In the genomic region with DNA sequence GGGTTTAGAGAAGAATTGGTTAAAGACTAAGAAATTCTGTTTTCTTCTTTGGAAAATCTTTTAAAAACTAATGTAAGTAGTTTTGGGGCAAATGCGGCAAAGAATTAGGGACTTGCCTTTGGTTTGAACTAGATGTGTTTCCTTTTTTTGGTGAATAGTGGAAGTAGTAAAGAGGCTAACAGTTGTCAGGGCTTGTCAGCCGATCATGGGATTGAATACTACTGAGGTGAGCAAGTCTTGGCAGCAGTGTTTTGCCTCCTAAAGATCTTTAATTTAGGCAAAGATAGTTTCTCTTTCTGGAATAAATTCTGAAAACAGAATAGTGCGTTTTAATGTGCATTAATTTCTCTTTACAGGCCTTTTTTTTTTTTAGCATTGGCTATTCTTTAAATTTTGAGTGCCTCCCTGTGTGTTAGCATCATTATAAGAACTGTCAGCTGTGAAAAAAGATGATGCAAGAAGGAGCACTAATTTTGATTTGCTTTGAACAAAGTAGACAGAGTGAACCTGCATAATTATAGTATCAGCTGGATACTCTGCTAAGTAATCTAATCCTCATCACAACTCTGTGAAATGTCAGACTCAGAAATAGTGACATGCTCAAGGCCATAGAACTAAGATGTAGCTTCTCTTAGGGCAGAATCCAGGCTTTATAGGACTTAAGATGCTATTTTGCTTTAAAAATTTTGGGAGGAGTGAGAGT, we compare ENCODE assay signal across 13 cellular contexts. TPM values are rescaled to one million over a fixed set of nuclear protein-coding genes. Genes with fewer than 3 reads are reported as not detected.
A peak's percentile ranks its signal among the peaks of the same experiment; 100 is the strongest.
DNase-seq lines count a peak whose midpoint lies in the region; ATAC-seq, FAIRE-seq and TF ChIP-seq lines count a peak whose summit lies in the region.
"Had no signal": no experiment of that assay in that cellular context is flagged by ENCODE, and none has a peak within 500 bp of the region (broad histone marks: within the 10 kb centered on the region; RNA-seq: fewer than 3 reads in every experiment).

No MANE protein-coding gene starts in this region.

- H3K9ac ChIP-seq in K562 (ENCODE audit: insufficient read depth in 1 of 2, low read depth in 2 of 2, low read length in 2 of 2) (no peak overlapping the region; a peak in 1 of 4 replicates), neural progenitor cell (no peak overlapping the region)

- 51% methylated on average over 3 of the region's 3 CpGs for WGBS in K562 (ENCODE audit: insufficient coverage, low coverage, missing lambda C conversion rate)

- H3K27me3 Mint-ChIP-seq in activated CD4-positive, alpha-beta T cell treated with anti-CD3 and anti-CD28 coated beads, Interleukin-2, amount 10 ng/mL, durations not matched to agents 24 days and 14 days, result no peaks in the 10 kb centered on the region
- no peaks in the 10 kb centered on the region for H3K27me3 Mint-ChIP-seq in neural progenitor cell (ENCODE audit: insufficient read depth, low read depth)

- H3K27ac ChIP-seq in K562 (ENCODE audit: extremely low read depth, low read depth, low read length) (no peak overlapping the region; the same call in 2 of the 3 replicates), neural progenitor cell (no peak overlapping the region)

- no peak for TF ChIP-seq EP300 in K562 (IDR thresholded peaks at IDR 0.05; ENCODE audit: low read length)

- in situ Hi-C loops in K562 (cut with MboI), result no loop called here

- CTCF ChIA-PET in K562 (lab: Yijun Ruan, JAX; ENCODE audit: low intra/inter-chr PET ratio), result no interaction called here

- peaks cover 61% of the 10 kb centered on the region for H3K79me2 ChIP-seq in K562 (ENCODE audit: control insufficient read depth, insufficient read depth, low read length)
- H3K79me2 ChIP-seq in neural progenitor cell (ENCODE audit: low read depth), result peaks cover 61% of the 10 kb centered on the region

- H3K4me3 ChIP-seq in K562, result no peak overlapping the region
- no peak overlapping the region for H3K4me3 ChIP-seq in neural progenitor cell
- H3K4me3 ChIP-seq: mucosa of descending colon had no signal

- no TSS peak for BruUV-seq in K562 (replicated peaks; lab: Mats Ljungman, UMichigan)

- H3K4me2 ChIP-seq in K562 (ENCODE audit: insufficient read depth, low read length) (no peak overlapping the region), neural progenitor cell (peak overlapping the region; percentile 14)

- no peak for FAIRE-seq in K562 (lab: Jason Lieb, UNC)
- FAIRE-seq: islet of Langerhans had no signal

- H3K4me1 ChIP-seq in K562 (replicated peaks in 1 of 2; ENCODE audit: control insufficient read depth in 2 of 2, insufficient read depth in 2 of 2, low read length in 2 of 2), result peaks cover 0 to 7% of the 10 kb centered on the region in 2 experiments; a peak in 2 of 5 replicates
- H3K4me1 ChIP-seq in neural progenitor cell, result peaks cover 20% of the 10 kb centered on the region

- POLR2A ChIA-PET in K562 (lab: Yijun Ruan, JAX), result interaction anchor here (0.9 to 1.1 kb wide), 2 partner anchors 9 to 30 kb away, joined by 3 read pairs; no protein-coding TSS in a partner anchor

- DNase-seq in activated CD4-positive, alpha-beta T cell treated with anti-CD3 and anti-CD28 coated beads, Interleukin-2, amount 10 ng/mL, durations not matched to agents 24 days and 14 days, result no peak
- no peak for DNase-seq in activated CD4-positive, alpha-beta T cell treated with anti-CD3 and anti-CD28 coated beads for 48 hours
- DNase-seq in MV-4-11 (lab: John Stamatoyannopoulos, UW) (peak; percentile 17), K562 (ENCODE audit: extremely low read depth in 1 of 4, low spot score in 3 of 4) (no peak), neural progenitor cell (ENCODE audit: low spot score) (no peak), NCI-H2196 (lab: John Stamatoyannopoulos, UW; ENCODE audit: unreplicated experiment) (no peak), NCI-H2081 (lab: John Stamatoyannopoulos, UW) (no peak)
- DNase-seq: activated CD4-positive, CD25-positive, alpha-beta regulatory T cell treated with anti-CD3 and anti-CD28 coated beads, Interleukin-2, amount 50 U/mL, for 72 hours; anterior cingulate cortex; foreskin fibroblast; mucosa of descending colon had no signal

- no peak overlapping the region for H3K4me3 Mint-ChIP-seq in activated CD4-positive, alpha-beta T cell treated with anti-CD3 and anti-CD28 coated beads, Interleukin-2, amount 10 ng/mL, durations not matched to agents 24 days and 14 days
- H3K4me3 Mint-ChIP-seq in neural progenitor cell, result no peak overlapping the region

- TF ChIP-seq CTCF in K562 (IDR thresholded peaks at IDR 0.05 in 2 of 3, conservative IDR thresholded peaks at IDR 0.05 in 1 of 3; ENCODE audit: insufficient read depth in 2 of 3, low read depth in 1 of 3, low read length in 3 of 3), result no peak
- no peak for TF ChIP-seq CTCF in neural progenitor cell (IDR thresholded peaks at IDR 0.05)

- 0 out of 2 replicates have a peak, but pooled peaks cover 4% of the 10 kb centered on the region for H4K20me1 ChIP-seq in K562 (replicated peaks; ENCODE audit: control insufficient read depth, insufficient read depth, low read length)
- peaks cover 26% of the 10 kb centered on the region for H4K20me1 ChIP-seq in neural progenitor cell (ENCODE audit: low read depth)

- peak overlapping the region; percentile 60 for H3K27ac Mint-ChIP-seq in activated CD4-positive, alpha-beta T cell treated with anti-CD3 and anti-CD28 coated beads, Interleukin-2, amount 10 ng/mL, durations not matched to agents 24 days and 14 days
- H3K27ac Mint-ChIP-seq in neural progenitor cell, result no peak overlapping the region

- intact Hi-C loops in activated CD4-positive, alpha-beta T cell treated with anti-CD3 and anti-CD28 coated beads, Interleukin-2, amount 10 ng/mL, durations not matched to agents 24 days and 14 days (cut with micrococcal nuclease), result no loop called here
- intact Hi-C loops in K562 (cut with micrococcal nuclease), result no loop called here

- H3K4me1 Mint-ChIP-seq in activated CD4-positive, alpha-beta T cell treated with anti-CD3 and anti-CD28 coated beads, Interleukin-2, amount 10 ng/mL, durations not matched to agents 24 days and 14 days, result peaks cover 44% of the 10 kb centered on the region
- H3K4me1 Mint-ChIP-seq in neural progenitor cell, result peaks cover 16% of the 10 kb centered on the region

- ATAC-seq in K562 (no peak; the same call in 2 of the 3 replicates), GM21526 (IDR thresholded peaks at IDR 0.05; ENCODE audit: low FRiP score, unreplicated experiment) (no peak)
- ATAC-seq: mucosa of descending colon had no signal

- no peak for TF ChIP-seq POLR2A in K562 (conservative IDR thresholded peaks at IDR 0.05)

- H3K27me3 ChIP-seq in K562 (ENCODE audit: control insufficient read depth in 2 of 2, insufficient read depth in 2 of 2, low read length in 2 of 2) (no peaks in the 10 kb centered on the region), neural progenitor cell (no peaks in the 10 kb centered on the region)

- peaks cover 33% of the 10 kb centered on the region for H3K36me3 Mint-ChIP-seq in activated CD4-positive, alpha-beta T cell treated with anti-CD3 and anti-CD28 coated beads, Interleukin-2, amount 10 ng/mL, durations not matched to agents 24 days and 14 days (ENCODE audit: low read depth)
- peaks cover 15% of the 10 kb centered on the region for H3K36me3 Mint-ChIP-seq in neural progenitor cell

- no peaks in the 10 kb centered on the region for H3K9me3 ChIP-seq in K562 (replicated peaks; ENCODE audit: control insufficient read depth, insufficient read depth, low read depth, low read length)
- H3K9me3 ChIP-seq in neural progenitor cell (ENCODE audit: low read depth), result no peaks in the 10 kb centered on the region
- H3K9me3 ChIP-seq: mucosa of descending colon had no signal

- no peak for TF ChIP-seq RAD21 in K562 (CRISPR knock-in tag; conservative IDR thresholded peaks at IDR 0.05 in 1 of 2, IDR thresholded peaks at IDR 0.05 in 1 of 2)

- no peaks in the 10 kb centered on the region for H3K9me3 Mint-ChIP-seq in activated CD4-positive, alpha-beta T cell treated with anti-CD3 and anti-CD28 coated beads, Interleukin-2, amount 10 ng/mL, durations not matched to agents 24 days and 14 days
- H3K9me3 Mint-ChIP-seq in neural progenitor cell, result no peaks in the 10 kb centered on the region

- peaks cover 9% of the 10 kb centered on the region; the same call in 2 of the 3 replicates for H3K36me3 ChIP-seq in K562 (ENCODE audit: control insufficient read depth, insufficient read depth, low read length)
- H3K36me3 ChIP-seq in neural progenitor cell, result no peaks in the 10 kb centered on the region

- peaks cover 11% of the 10 kb centered on the region for H3F3A ChIP-seq in neural progenitor cell (ENCODE audit: low read depth)

- H2AFZ ChIP-seq in K562 (ENCODE audit: low read depth, low read length) (no peak overlapping the region), neural progenitor cell (replicated peaks) (no peak overlapping the region)

- no peaks in the 10 kb centered on the region for H3K9me1 ChIP-seq in K562 (ENCODE audit: control insufficient read depth, insufficient read depth, low read length)

TF ChIP-seq in K562, 482 proteins besides CTCF, POLR2A, EP300 and RAD21 (continues in another document):
- no peak for TF ChIP-seq BMI1 (IDR thresholded peaks at IDR 0.05; ENCODE audit: low read length)
- TF ChIP-seq, protein P1, sequence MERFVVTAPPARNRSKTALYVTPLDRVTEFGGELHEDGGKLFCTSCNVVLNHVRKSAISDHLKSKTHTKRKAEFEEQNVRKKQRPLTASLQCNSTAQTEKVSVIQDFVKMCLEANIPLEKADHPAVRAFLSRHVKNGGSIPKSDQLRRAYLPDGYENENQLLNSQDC (CRISPR knock-in tag; IDR thresholded peaks at IDR 0.05), result no peak

RNA-seq across cellular contexts. Expression of a gene that starts 31.7 kb away (rescaled TPM):
- total RNA-seq in activated CD4-positive, alpha-beta T cell treated with anti-CD3 and anti-CD28 coated beads, Interleukin-2, amount 10 ng/mL, durations not matched to agents 24 days and 14 days, result 25.3 and 26.2 TPM in 2 replicates
- 20.0 and 27.1 TPM in 2 replicates for total RNA-seq in K562 (2011; cell fraction: chromatin; rRNA removed; ENCODE audit: low replicate concordance)
- 14.5 and 16.6 TPM in 2 replicates for total RNA-seq in K562 (2011; cell fraction: nucleolus; rRNA removed)
- 13.1 and 15.4 TPM in 2 replicates for total RNA-seq in K562 (2011; cell fraction: nucleoplasm; rRNA removed)
- total RNA-seq in K562 (2014; rRNA removed) (14.0 and 15.1 TPM in 2 replicates), K562 (2014; rRNA removed; fragmentation: Illumina TruSeq; extraction: Trizol) (19.0 and 21.2 TPM in 2 replicates), K562 (2015; rRNA removed; fragmentation: Illumina TruSeq; extraction: Trizol) (17.1 and 18.0 TPM in 2 replicates), K562 (2021) (16.5 and 16.9 TPM in 2 replicates), neural progenitor cell (ENCODE audit: low replicate concordance) (23.2 and 23.7 TPM in 2 replicates)
- polyA plus RNA-seq in K562 (2011; rRNA removed) (20.4 and 24.9 TPM in 2 replicates), K562 (2014; fragmentation: Illumina TruSeq; extraction: Trizol) (13.3 and 16.2 TPM in 2 replicates), K562 (2014; fragmentation: Nextera tagmentation; extraction: Ambion mirVana) (10 to 100 TPM in 1 of 2 experiments, 1 to 10 TPM in 1; 6.3 to 10.8 TPM), K562 (2014; rRNA removed) (15.3 and 15.9 TPM in 2 replicates)
- 10.5 and 13.3 TPM in 2 replicates for polyA plus RNA-seq in K562 (2011; cell fraction: cytosol; rRNA removed)
- 14.1 and 45.0 TPM in 2 replicates for polyA plus RNA-seq in K562 (2011; cell fraction: nucleus; rRNA removed)
- polyA plus RNA-seq in K562 (2012), result 13.0 and 13.2 TPM in 2 replicates
- polyA minus RNA-seq in K562 (2011; rRNA and poly(A)+ RNA removed), result 27.0 and 33.6 TPM in 2 replicates
- polyA minus RNA-seq in K562 (2011; cell fraction: cytosol; rRNA and poly(A)+ RNA removed), result 8.1 and 13.3 TPM in 2 replicates
- polyA minus RNA-seq in K562 (2011; cell fraction: nucleus; rRNA and poly(A)+ RNA removed), result 9.3 and 31.9 TPM in 2 replicates
